1 cellular context compared by ENCODE assay signal in the genomic region with DNA sequence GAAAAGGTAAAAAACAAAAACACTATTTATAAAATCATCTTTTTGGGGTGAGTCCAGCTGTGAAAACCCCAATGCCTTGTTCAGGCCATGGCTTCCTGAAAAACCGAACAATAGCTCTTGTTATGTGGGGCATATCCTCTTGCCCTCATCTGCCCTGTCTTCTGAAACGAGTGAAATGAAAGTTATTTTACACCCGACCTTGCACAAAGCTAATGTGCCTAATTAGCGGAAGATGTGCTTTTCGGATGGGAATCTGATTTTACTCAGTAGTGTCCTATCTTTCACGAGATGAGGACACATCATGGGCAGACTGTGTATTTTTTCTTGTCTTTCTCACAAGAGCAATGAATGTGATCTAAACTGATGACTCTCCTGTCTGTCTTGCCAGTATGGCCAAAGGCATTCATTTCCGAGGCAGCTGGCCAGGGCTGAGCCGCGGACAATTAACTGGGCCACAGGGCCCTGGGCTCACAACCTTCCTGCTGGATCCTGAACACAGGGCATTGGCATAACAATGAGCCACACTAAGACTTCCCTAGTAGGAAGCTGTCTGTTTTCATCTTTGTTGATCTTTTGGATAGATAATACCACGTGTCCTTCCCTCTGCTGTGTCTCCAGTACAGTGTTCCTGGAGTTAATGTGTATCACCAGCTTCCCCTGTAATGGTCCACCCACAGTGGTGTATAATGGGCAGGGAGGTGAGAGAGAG.
A peak's percentile ranks its signal among the peaks of the same experiment; 100 is the strongest.
TF ChIP-seq lines count a peak whose summit lies in the region.

No MANE protein-coding gene starts in this region.

TF ChIP-seq in H1, 55 proteins besides CTCF, POLR2A, EP300 and RAD21 (continued from another document):
- TF ChIP-seq, protein P1, sequence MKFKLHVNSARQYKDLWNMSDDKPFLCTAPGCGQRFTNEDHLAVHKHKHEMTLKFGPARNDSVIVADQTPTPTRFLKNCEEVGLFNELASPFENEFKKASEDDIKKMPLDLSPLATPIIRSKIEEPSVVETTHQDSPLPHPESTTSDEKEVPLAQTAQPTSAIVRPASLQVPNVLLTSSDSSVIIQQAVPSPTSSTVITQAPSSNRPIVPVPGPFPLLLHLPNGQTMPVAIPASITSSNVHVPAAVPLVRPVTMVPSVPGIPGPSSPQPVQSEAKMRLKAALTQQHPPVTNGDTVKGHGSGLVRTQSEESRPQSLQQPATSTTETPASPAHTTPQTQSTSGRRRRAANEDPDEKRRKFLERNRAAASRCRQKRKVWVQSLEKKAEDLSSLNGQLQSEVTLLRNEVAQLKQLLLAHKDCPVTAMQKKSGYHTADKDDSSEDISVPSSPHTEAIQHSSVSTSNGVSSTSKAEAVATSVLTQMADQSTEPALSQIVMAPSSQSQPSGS (IDR thresholded peaks at IDR 0.05; ENCODE audit: low read length), result 0 out of 2 replicates have a peak, but pooled peaks have one; percentile 14
- TF ChIP-seq SUZ12 (IDR thresholded peaks at IDR 0.05; ENCODE audit: low read length), result no peak
- no peak for TF ChIP-seq KDM1A (IDR thresholded peaks at IDR 0.05; ENCODE audit: borderline replicate concordance, low read length)
- TF ChIP-seq EGR1 (IDR thresholded peaks at IDR 0.05; ENCODE audit: borderline replicate concordance, low read depth, low read length), result no peak
- TF ChIP-seq SIN3A (conservative IDR thresholded peaks at IDR 0.05 in 1 of 2, IDR thresholded peaks at IDR 0.05 in 1 of 2; ENCODE audit: low read depth in 1 of 2, low read length in 2 of 2), result 0 out of 4 replicates have a peak, but pooled peaks of 1 of the 2 experiments have one; percentile 40
- TF ChIP-seq ASH2L (IDR thresholded peaks at IDR 0.05; ENCODE audit: low read length), result peak; percentile 34
- TF ChIP-seq GABPA (IDR thresholded peaks at IDR 0.05; ENCODE audit: borderline replicate concordance, insufficient read depth, low read length), result no peak
- TF ChIP-seq MAX (IDR thresholded peaks at IDR 0.05), result peak; percentile 63; the same call in 1 of the 2 replicates
- no peak for TF ChIP-seq KDM5A (IDR thresholded peaks at IDR 0.05; ENCODE audit: low read length)
- TF ChIP-seq, protein P2, sequence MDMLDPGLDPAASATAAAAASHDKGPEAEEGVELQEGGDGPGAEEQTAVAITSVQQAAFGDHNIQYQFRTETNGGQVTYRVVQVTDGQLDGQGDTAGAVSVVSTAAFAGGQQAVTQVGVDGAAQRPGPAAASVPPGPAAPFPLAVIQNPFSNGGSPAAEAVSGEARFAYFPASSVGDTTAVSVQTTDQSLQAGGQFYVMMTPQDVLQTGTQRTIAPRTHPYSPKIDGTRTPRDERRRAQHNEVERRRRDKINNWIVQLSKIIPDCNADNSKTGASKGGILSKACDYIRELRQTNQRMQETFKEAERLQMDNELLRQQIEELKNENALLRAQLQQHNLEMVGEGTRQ (IDR thresholded peaks at IDR 0.05; ENCODE audit: low read length), result peak; percentile 59
- TF ChIP-seq CBX8 (IDR thresholded peaks at IDR 0.05; ENCODE audit: borderline replicate concordance, low read depth, low read length), result no peak
- TF ChIP-seq BRCA1 (IDR thresholded peaks at IDR 0.05; ENCODE audit: low read depth, low read length), result no peak
- no peak for TF ChIP-seq YY1 (IDR thresholded peaks at IDR 0.05; ENCODE audit: low read depth, low read length)
